Comparison of ENCODE assay signal across 7 cellular contexts in genomic region chr3:44554626-44555592, GRCh38. TPM values are rescaled to one million over a fixed set of nuclear protein-coding genes. Genes with fewer than 3 reads are reported as not detected.
DNase-seq lines count a peak whose midpoint lies in the region; ATAC-seq and TF ChIP-seq lines count a peak whose summit lies in the region.

ZKSCAN7 (plus strand) TSS chr3:44555193; CDS start chr3:44557048, 1,855 bp downstream.

- no peak for TF ChIP-seq RAD21 in SK-N-SH (IDR thresholded peaks at IDR 0.05; ENCODE audit: low read length)

- H3K27me3 ChIP-seq in SK-N-SH (ENCODE audit: insufficient read depth) (no peaks in the 10 kb centered on the region; the same call in 1 of the 2 replicates), trophoblast cell (ENCODE audit: insufficient read depth, low read length) (peaks cover 4% of the 10 kb centered on the region), tibial nerve (peaks cover 0 to 24% of the 10 kb centered on the region in 2 donors)

- no peaks in the 10 kb centered on the region for H3K9me2 ChIP-seq in SK-N-SH

- peak within 1 kb of the TSS; percentile 97 for H4K8ac ChIP-seq in trophoblast cell (ENCODE audit: low read depth, low read length)

- no peaks in the 10 kb centered on the region for H3F3A ChIP-seq in SK-N-SH (replicated peaks; ENCODE audit: insufficient read depth)

- TF ChIP-seq EP300 in SK-N-SH (IDR thresholded peaks at IDR 0.05; ENCODE audit: borderline replicate concordance in 1 of 2, low read depth in 1 of 2, low read length in 1 of 2) (no peak), tibial nerve (IDR thresholded peaks at IDR 0.05) (peak in 1 of 2 donors; percentile 35)

- H3K23ac ChIP-seq in trophoblast cell (ENCODE audit: low read length): no peak within 1 kb of the TSS

- POLR2A ChIA-PET in SK-N-SH (lab: Yijun Ruan, JAX): interaction anchor here (0.6 to 2.3 kb wide), 12 partner anchors 9 to 1160 kb away, joined by 3 to 13 read pairs (median 3); partner anchors contain the start of genes TCAIM, ZNF197, ZNF502 and ZNF660

- H2AK5ac ChIP-seq in trophoblast cell (ENCODE audit: low read length): no peak within 1 kb of the TSS

- H2AFZ ChIP-seq in SK-N-SH (ENCODE audit: low read depth) (peak within 1 kb of the TSS; percentile 100), trophoblast cell (ENCODE audit: insufficient read depth, low read length, poor library complexity) (peak within 1 kb of the TSS; percentile 86)

- H3K9me3 ChIP-seq in SK-N-SH (no peaks in the 10 kb centered on the region), trophoblast cell (ENCODE audit: insufficient read depth, low read depth, low read length) (peaks cover 1% of the 10 kb centered on the region), tibial nerve (no peaks in the 10 kb centered on the region)

- CTCF ChIA-PET in SK-N-SH (lab: Yijun Ruan, JAX): interaction anchor here (1.8 kb wide), 1 partner anchor 22 kb away, joined by 8 read pairs; no protein-coding TSS in a partner anchor

- no peak for TF ChIP-seq POLR2A in tibial nerve (IDR thresholded peaks at IDR 0.05)

- H3K79me1 ChIP-seq in trophoblast cell (ENCODE audit: low read length): peaks cover 3% of the 10 kb centered on the region

- no peak within 1 kb of the TSS for H2BK12ac ChIP-seq in trophoblast cell (ENCODE audit: low read length)

- intact Hi-C loops in left cardiac atrium (cut with DNase I): no loop called here

- H3K9ac ChIP-seq in SK-N-SH (peak within 1 kb of the TSS; percentile 66), trophoblast cell (ENCODE audit: low read length) (peak within 1 kb of the TSS; percentile 82)

- H3K79me2 ChIP-seq in SK-N-SH (ENCODE audit: insufficient read depth) (peaks cover 5% of the 10 kb centered on the region; the same call in 1 of the 2 replicates), trophoblast cell (ENCODE audit: control insufficient read depth, insufficient read depth, low read length, poor library complexity) (peaks cover 3% of the 10 kb centered on the region)

- peak within 1 kb of the TSS; percentile 73 for H3K4me2 ChIP-seq in SK-N-SH
- peak within 1 kb of the TSS; percentile 73 for H3K4me2 ChIP-seq in trophoblast cell (ENCODE audit: low read length)

- H3K4me3 ChIP-seq in SK-N-SH (ENCODE audit: low read depth in 2 of 2, low read length in 1 of 2) (peak within 1 kb of the TSS; percentile 71 to 95), trophoblast cell (ENCODE audit: low read depth, low read length) (peak within 1 kb of the TSS; percentile 89), tibial nerve (peak within 1 kb of the TSS; percentile 42 to 76 (median 70))

- 20% methylated on average over 22 of the region's 68 CpGs for WGBS in SK-N-SH (ENCODE audit: low lambda C conversion rate)
- no CpG with 5 or more reads among the region's 68 CpGs for WGBS in trophoblast cell (ENCODE audit: extremely low coverage, insufficient coverage, insufficient read length)
- WGBS in tibial nerve, 2 donors: 10 to 11% methylated on average over 34 to 46 of the region's 68 CpGs

- H3K27ac ChIP-seq in SK-N-SH (ENCODE audit: low read depth in 2 of 2, low read length in 1 of 2): peak within 1 kb of the TSS; percentile 24 to 86; a peak in 3 of 4 replicates
- no peak within 1 kb of the TSS for H3K27ac ChIP-seq in trophoblast cell (ENCODE audit: low read depth, low read length)
- peak within 1 kb of the TSS; percentile 53 to 82 (median 60) for H3K27ac ChIP-seq in tibial nerve

- peak within 1 kb of the TSS; percentile 53 for H3K18ac ChIP-seq in trophoblast cell (ENCODE audit: low read length)

- H3K14ac ChIP-seq in trophoblast cell (ENCODE audit: low read length): peak within 1 kb of the TSS; percentile 69

- H2BK5ac ChIP-seq in trophoblast cell (ENCODE audit: low read depth, low read length, poor library complexity): no peak within 1 kb of the TSS

- H4K12ac ChIP-seq in trophoblast cell (ENCODE audit: low read depth, low read length): peak within 1 kb of the TSS; percentile 85

- H3K36me3 ChIP-seq in SK-N-SH (replicated peaks in 1 of 2; ENCODE audit: control insufficient read depth in 1 of 2, insufficient read depth in 2 of 2, low read length in 1 of 2) (peaks cover 13 to 22% of the 10 kb centered on the region in 2 experiments), trophoblast cell (ENCODE audit: control insufficient read depth in 1 of 2, insufficient read depth in 2 of 2, low read length in 2 of 2) (peaks cover 4 to 5% of the 10 kb centered on the region in 2 experiments), tibial nerve (peaks cover 0 to 34% (median 0%) of the 10 kb centered on the region in 3 donors)

- peak; percentile 73 for ATAC-seq in GM18511 (IDR thresholded peaks at IDR 0.05; ENCODE audit: unreplicated experiment)
- peak; percentile 76 for ATAC-seq in HG03045 (IDR thresholded peaks at IDR 0.05; ENCODE audit: unreplicated experiment)
- peak; percentile 94 to 95 for ATAC-seq in left cardiac atrium

- TF ChIP-seq CTCF in SK-N-SH (IDR thresholded peaks at IDR 0.05) (no peak), tibial nerve (IDR thresholded peaks at IDR 0.05) (peak in 1 of 5 experiments; percentile 12)

- H4K91ac ChIP-seq in trophoblast cell (ENCODE audit: low read depth, low read length): peak within 1 kb of the TSS; percentile 32

- H4K20me1 ChIP-seq in SK-N-SH (ENCODE audit: insufficient read depth): no peaks in the 10 kb centered on the region

- H3K4me1 ChIP-seq in SK-N-SH (ENCODE audit: control insufficient read depth in 1 of 2, insufficient read depth in 2 of 2, low read depth in 1 of 2, low read length in 1 of 2) (peaks cover 0 to 21% of the 10 kb centered on the region in 2 experiments; a peak in 2 of 4 replicates), trophoblast cell (ENCODE audit: control insufficient read depth in 1 of 2, insufficient read depth in 2 of 2, low read length in 2 of 2) (peaks cover 2 to 5% of the 10 kb centered on the region in 2 experiments), tibial nerve (peaks cover 0 to 18% (median 8%) of the 10 kb centered on the region in 4 donors)

- H3K4ac ChIP-seq in trophoblast cell (ENCODE audit: low read depth, low read length): peak within 1 kb of the TSS; percentile 44

- H2BK120ac ChIP-seq in trophoblast cell (ENCODE audit: insufficient read depth, low read length, poor library complexity): peak within 1 kb of the TSS; percentile 6

- peak; percentile 98 for DNase-seq in SK-N-SH
- peak; percentile 56 for DNase-seq in amniotic epithelial cell (ENCODE audit: low read depth)
- peak; percentile 73 for DNase-seq in left cardiac atrium
- peak in 1 of 2 donors; percentile 13 for DNase-seq in trophoblast cell
- DNase-seq in tibial nerve (ENCODE audit: low spot score in 2 of 2): peak in 1 of 2 donors; percentile 14

TF ChIP-seq in SK-N-SH, 30 proteins besides CTCF, POLR2A, EP300 and RAD21 (continues in another document):
- TF ChIP-seq POLR2AphosphoS5 (IDR thresholded peaks at IDR 0.05; ENCODE audit: low read depth, low read length) (peak; percentile 83), GABPA (IDR thresholded peaks at IDR 0.05; ENCODE audit: low read depth) (peak; percentile 89), TAF1 (IDR thresholded peaks at IDR 0.05; ENCODE audit: borderline replicate concordance, low read depth, low read length) (peak; percentile 78; the same call in 1 of the 2 replicates), TEAD4 (IDR thresholded peaks at IDR 0.05; ENCODE audit: borderline replicate concordance, insufficient read depth) (no peak), NRF1 (IDR thresholded peaks at IDR 0.05; ENCODE audit: low read depth, low read length) (no peak), JUND (IDR thresholded peaks at IDR 0.05) (no peak), YY1 (IDR thresholded peaks at IDR 0.05; ENCODE audit: low read depth) (peak; percentile 88), RCOR1 (IDR thresholded peaks at IDR 0.05; ENCODE audit: low read length) (no peak), USF1 (IDR thresholded peaks at IDR 0.05; ENCODE audit: borderline replicate concordance, low read depth) (no peak), TCF12 (IDR thresholded peaks at IDR 0.05) (no peak), EZH2phosphoT487 (IDR thresholded peaks at IDR 0.05; ENCODE audit: borderline replicate concordance, low read depth) (no peak)
- TF ChIP-seq, protein P1, sequence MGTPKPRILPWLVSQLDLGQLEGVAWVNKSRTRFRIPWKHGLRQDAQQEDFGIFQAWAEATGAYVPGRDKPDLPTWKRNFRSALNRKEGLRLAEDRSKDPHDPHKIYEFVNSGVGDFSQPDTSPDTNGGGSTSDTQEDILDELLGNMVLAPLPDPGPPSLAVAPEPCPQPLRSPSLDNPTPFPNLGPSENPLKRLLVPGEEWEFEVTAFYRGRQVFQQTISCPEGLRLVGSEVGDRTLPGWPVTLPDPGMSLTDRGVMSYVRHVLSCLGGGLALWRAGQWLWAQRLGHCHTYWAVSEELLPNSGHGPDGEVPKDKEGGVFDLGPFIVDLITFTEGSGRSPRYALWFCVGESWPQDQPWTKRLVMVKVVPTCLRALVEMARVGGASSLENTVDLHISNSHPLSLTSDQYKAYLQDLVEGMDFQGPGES (IDR thresholded peaks at IDR 0.05; ENCODE audit: low read depth, low read length): no peak

RNA-seq across cellular contexts. Expression of gene ZKSCAN7, which starts in this region (rescaled TPM):
- polyA plus RNA-seq in SK-N-SH (2012; rRNA removed): 5.4 and 9.2 TPM in 2 replicates
- 4.5 and 4.7 TPM in 2 replicates for polyA plus RNA-seq in SK-N-SH (2012; cell fraction: cytosol; rRNA removed)
- polyA plus RNA-seq in SK-N-SH (2012; cell fraction: nucleus; rRNA removed): 17.5 and 19.7 TPM in 2 replicates
- total RNA-seq in left cardiac atrium: 1 to 10 TPM; 2.8 TPM
- 3.2 and 3.4 TPM in 2 replicates for polyA plus RNA-seq in trophoblast cell (2013)
- 10 to 100 TPM in 3 of 4 donors, 1 to 10 TPM in 1; 6.5 to 11.1 (median 10.3) TPM for total RNA-seq in tibial nerve
